Comparison of ENCODE assay signal across 16 cellular contexts in the genomic region with DNA sequence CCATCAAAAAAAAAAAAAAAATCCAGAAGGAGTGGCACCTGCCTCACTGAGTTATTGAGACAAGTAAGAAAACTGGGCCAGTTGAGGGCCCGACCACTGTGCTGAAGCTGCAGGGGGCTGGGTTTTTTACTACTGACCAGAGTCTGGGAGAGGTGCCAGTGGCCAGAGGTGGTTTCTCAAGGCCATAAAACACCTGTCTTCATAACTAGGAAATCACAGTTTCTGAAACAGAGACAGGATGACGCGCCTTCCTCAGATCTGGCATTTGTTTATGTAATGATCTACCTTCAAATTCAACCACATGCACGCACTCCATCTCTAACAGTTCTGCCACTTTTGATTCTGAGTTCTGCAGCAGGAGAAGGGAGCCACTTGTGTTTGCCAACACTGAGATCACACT. TPM values are rescaled to one million over a fixed set of nuclear protein-coding genes. Genes with fewer than 3 reads are reported as not detected.
"Had no signal": no experiment of that assay in that cellular context is flagged by ENCODE, and none has a peak within 500 bp of the region (broad histone marks: within the 10 kb centered on the region; RNA-seq: fewer than 3 reads in every experiment).

No MANE protein-coding gene starts in this region.

- H3K27me3 ChIP-seq: heart left ventricle, pancreas, upper lobe of right lung had no signal

- H3K36me3 ChIP-seq: heart left ventricle, pancreas, upper lobe of right lung had no signal

- FAIRE-seq: colon, endothelial cell of umbilical vein, pancreas had no signal

- H3K4me3 ChIP-seq: heart left ventricle, pancreas, upper lobe of right lung had no signal

- H3K9me3 ChIP-seq: heart left ventricle, pancreas, upper lobe of right lung had no signal

- ATAC-seq: activated CD8-positive, alpha-beta memory T cell treated with anti-CD3 and anti-CD28 coated beads, Interleukin-2, amount 10 ng/mL, durations not matched to agents 7 days and 5 days; heart left ventricle; left ventricle myocardium superior; pancreas; upper lobe of right lung had no signal

- H3K27ac ChIP-seq: heart left ventricle, pancreas, upper lobe of right lung had no signal

- H3K4me1 ChIP-seq: heart left ventricle, pancreas, upper lobe of right lung had no signal

- DNase-seq: activated CD4-positive, alpha-beta T cell treated with anti-CD3 and anti-CD28 coated beads for 1 hour; activated CD4-positive, alpha-beta T cell treated with anti-CD3 and anti-CD28 coated beads, Interleukin-2, amount 50 U/mL, for 48 hours; activated CD8-positive, alpha-beta memory T cell treated with anti-CD3 and anti-CD28 coated beads, Interleukin-2, amount 10 ng/mL, durations not matched to agents 7 days and 5 days; activated T-cell treated with anti-CD3 and anti-CD28 coated beads, Interleukin-2, amount 50 U/mL, for 24 hours; anterior cingulate cortex; foreskin melanocyte; heart left ventricle; islet precursor cell; left ventricle myocardium superior; pancreas; retina; stimulated activated CD4-positive, alpha-beta T cell treated with anti-CD3 and anti-CD28 coated beads, Interleukin-4, amount 100 ng/mL, for 1 hour; T-helper 9 cell; upper lobe of right lung had no signal

RNA-seq across cellular contexts. Expression of a gene that starts 12.7 kb away (rescaled TPM):
- total RNA-seq: activated CD8-positive, alpha-beta memory T cell treated with anti-CD3 and anti-CD28 coated beads, Interleukin-2, amount 10 ng/mL, durations not matched to agents 7 days and 5 days had no signal
